ENCODE assay signal across 2 cellular contexts in the genomic region with DNA sequence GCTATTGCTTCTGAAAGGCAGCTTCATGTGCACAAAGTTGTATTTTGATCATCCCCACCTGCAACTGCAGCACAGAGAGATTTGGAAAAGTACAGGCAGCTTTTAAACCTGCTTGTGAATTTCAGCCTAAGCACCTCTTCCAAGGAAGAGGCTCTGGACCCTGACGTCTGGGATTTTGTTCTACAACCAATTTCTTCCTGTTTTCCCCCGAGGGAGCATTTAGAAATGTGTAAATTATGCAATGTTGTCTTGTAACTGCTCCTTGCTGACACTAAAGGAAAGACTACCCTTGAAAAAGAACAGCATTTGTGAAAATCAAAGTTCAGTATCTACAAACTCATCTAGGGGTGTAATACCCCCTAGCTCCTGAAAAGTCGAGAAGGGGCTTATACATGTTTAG.
TF ChIP-seq lines count a peak whose summit lies in the region.

No MANE protein-coding gene starts in this region.

TF ChIP-seq in liver, 16 proteins besides CTCF, POLR2A, EP300 and RAD21:
- TF ChIP-seq, protein P1, sequence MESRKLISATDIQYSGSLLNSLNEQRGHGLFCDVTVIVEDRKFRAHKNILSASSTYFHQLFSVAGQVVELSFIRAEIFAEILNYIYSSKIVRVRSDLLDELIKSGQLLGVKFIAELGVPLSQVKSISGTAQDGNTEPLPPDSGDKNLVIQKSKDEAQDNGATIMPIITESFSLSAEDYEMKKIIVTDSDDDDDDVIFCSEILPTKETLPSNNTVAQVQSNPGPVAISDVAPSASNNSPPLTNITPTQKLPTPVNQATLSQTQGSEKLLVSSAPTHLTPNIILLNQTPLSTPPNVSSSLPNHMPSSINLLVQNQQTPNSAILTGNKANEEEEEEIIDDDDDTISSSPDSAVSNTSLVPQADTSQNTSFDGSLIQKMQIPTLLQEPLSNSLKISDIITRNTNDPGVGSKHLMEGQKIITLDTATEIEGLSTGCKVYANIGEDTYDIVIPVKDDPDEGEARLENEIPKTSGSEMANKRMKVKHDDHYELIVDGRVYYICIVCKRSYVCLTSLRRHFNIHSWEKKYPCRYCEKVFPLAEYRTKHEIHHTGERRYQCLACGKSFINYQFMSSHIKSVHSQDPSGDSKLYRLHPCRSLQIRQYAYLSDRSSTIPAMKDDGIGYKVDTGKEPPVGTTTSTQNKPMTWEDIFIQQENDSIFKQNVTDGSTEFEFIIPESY (IDR thresholded peaks at IDR 0.05), result no peak
- TF ChIP-seq NR2F2 (IDR thresholded peaks at IDR 0.05) (no peak), SP1 (IDR thresholded peaks at IDR 0.05) (no peak), FOXA2 (IDR thresholded peaks at IDR 0.05) (no peak), EGR1 (IDR thresholded peaks at IDR 0.05; ENCODE audit: low read depth in 2 of 2) (no peak), YY1 (IDR thresholded peaks at IDR 0.05) (no peak), TAF1 (conservative IDR thresholded peaks at IDR 0.05) (no peak), FOXA1 (IDR thresholded peaks at IDR 0.05) (no peak), GABPA (IDR thresholded peaks at IDR 0.05 in 1 of 2, conservative IDR thresholded peaks at IDR 0.05 in 1 of 2) (no peak), HNF4G (IDR thresholded peaks at IDR 0.05) (no peak), RXRA (IDR thresholded peaks at IDR 0.05) (no peak), HNF4A (conservative IDR thresholded peaks at IDR 0.05) (no peak), JUND (IDR thresholded peaks at IDR 0.05) (no peak)
- TF ChIP-seq, protein P2, sequence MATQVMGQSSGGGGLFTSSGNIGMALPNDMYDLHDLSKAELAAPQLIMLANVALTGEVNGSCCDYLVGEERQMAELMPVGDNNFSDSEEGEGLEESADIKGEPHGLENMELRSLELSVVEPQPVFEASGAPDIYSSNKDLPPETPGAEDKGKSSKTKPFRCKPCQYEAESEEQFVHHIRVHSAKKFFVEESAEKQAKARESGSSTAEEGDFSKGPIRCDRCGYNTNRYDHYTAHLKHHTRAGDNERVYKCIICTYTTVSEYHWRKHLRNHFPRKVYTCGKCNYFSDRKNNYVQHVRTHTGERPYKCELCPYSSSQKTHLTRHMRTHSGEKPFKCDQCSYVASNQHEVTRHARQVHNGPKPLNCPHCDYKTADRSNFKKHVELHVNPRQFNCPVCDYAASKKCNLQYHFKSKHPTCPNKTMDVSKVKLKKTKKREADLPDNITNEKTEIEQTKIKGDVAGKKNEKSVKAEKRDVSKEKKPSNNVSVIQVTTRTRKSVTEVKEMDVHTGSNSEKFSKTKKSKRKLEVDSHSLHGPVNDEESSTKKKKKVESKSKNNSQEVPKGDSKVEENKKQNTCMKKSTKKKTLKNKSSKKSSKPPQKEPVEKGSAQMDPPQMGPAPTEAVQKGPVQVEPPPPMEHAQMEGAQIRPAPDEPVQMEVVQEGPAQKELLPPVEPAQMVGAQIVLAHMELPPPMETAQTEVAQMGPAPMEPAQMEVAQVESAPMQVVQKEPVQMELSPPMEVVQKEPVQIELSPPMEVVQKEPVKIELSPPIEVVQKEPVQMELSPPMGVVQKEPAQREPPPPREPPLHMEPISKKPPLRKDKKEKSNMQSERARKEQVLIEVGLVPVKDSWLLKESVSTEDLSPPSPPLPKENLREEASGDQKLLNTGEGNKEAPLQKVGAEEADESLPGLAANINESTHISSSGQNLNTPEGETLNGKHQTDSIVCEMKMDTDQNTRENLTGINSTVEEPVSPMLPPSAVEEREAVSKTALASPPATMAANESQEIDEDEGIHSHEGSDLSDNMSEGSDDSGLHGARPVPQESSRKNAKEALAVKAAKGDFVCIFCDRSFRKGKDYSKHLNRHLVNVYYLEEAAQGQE (IDR thresholded peaks at IDR 0.05), result no peak
- TF ChIP-seq, protein P3, sequence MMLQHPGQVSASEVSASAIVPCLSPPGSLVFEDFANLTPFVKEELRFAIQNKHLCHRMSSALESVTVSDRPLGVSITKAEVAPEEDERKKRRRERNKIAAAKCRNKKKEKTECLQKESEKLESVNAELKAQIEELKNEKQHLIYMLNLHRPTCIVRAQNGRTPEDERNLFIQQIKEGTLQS (IDR thresholded peaks at IDR 0.05), result no peak

TF ChIP-seq in HepG2, 621 proteins besides CTCF, POLR2A, EP300 and RAD21:
- no peak for TF ChIP-seq ZNF282 (IDR thresholded peaks at IDR 0.05; ENCODE audit: partially characterized antibody)
- TF ChIP-seq CCDC6 (CRISPR knock-in tag; IDR thresholded peaks at IDR 0.05), result no peak
- no peak for TF ChIP-seq NFE2 (CRISPR knock-in tag; IDR thresholded peaks at IDR 0.05)
- no peak for TF ChIP-seq ZNF317 (CRISPR knock-in tag; IDR thresholded peaks at IDR 0.05)
- no peak for TF ChIP-seq SRSF1 (optimal IDR thresholded peaks at IDR 0.05; ENCODE audit: low read depth, low read length)
- TF ChIP-seq, protein P4, sequence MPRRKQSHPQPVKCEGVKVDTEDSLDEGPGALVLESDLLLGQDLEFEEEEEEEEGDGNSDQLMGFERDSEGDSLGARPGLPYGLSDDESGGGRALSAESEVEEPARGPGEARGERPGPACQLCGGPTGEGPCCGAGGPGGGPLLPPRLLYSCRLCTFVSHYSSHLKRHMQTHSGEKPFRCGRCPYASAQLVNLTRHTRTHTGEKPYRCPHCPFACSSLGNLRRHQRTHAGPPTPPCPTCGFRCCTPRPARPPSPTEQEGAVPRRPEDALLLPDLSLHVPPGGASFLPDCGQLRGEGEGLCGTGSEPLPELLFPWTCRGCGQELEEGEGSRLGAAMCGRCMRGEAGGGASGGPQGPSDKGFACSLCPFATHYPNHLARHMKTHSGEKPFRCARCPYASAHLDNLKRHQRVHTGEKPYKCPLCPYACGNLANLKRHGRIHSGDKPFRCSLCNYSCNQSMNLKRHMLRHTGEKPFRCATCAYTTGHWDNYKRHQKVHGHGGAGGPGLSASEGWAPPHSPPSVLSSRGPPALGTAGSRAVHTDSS (CRISPR knock-in tag; conservative IDR thresholded peaks at IDR 0.05), result no peak
